Comparison of ENCODE assay signal across 34 cellular contexts in the genomic region with DNA sequence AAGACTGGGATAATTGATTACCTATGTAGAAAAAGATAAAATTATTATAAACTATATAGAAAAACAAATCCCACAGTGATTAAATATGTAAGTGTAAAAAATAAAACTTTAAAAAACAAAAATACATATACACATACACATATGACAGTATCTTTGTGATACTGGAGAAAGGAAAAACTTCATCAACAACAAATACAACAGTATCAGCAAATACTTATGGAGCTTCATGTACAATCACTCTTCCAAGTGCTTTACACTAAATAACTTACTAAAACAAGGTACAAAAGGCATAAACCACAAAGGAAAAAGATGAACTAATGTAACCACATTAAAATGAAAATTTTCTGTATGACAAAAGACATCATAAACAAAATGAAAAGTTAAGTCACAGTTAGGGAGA. TPM values are rescaled to one million over a fixed set of nuclear protein-coding genes. Genes with fewer than 3 reads are reported as not detected.
A peak's percentile ranks its signal among the peaks of the same experiment; 100 is the strongest.
DNase-seq lines count a peak whose midpoint lies in the region; ATAC-seq, FAIRE-seq and TF ChIP-seq lines count a peak whose summit lies in the region.
"Had no signal": no experiment of that assay in that cellular context is flagged by ENCODE, and none has a peak within 500 bp of the region (broad histone marks: within the 10 kb centered on the region; RNA-seq: fewer than 3 reads in every experiment).

No MANE protein-coding gene starts in this region.

- no peak overlapping the region for H3K27ac ChIP-seq in K562 (ENCODE audit: extremely low read depth, low read depth, low read length)
- H3K27ac ChIP-seq: 22Rv1; A549; BLaER1; BLaER1 treated with 17β-estradiol and CSF1 and Interleukin-3, amounts not matched to agents 10 nM and 100 nM; C4-2B had no signal

- H3K9me3 Mint-ChIP-seq in activated T-cell treated with anti-CD3 and anti-CD28 coated beads, Interleukin-2, amount 50 U/mL, for 4 hours = no peaks in the 10 kb centered on the region
- H3K9me3 Mint-ChIP-seq: CD4-positive, alpha-beta T cell; CD4-positive, CD25-positive, alpha-beta regulatory T cell; CD8-positive, alpha-beta memory T cell; CD8-positive, alpha-beta T cell had no signal

- CTCF ChIA-PET in K562 (lab: Yijun Ruan, JAX; ENCODE audit: low intra/inter-chr PET ratio) = no interaction called here

- H3K79me2 ChIP-seq in K562 (ENCODE audit: control insufficient read depth, insufficient read depth, low read length) = no peaks in the 10 kb centered on the region

- POLR2A ChIA-PET in K562 (lab: Yijun Ruan, JAX) = interaction anchor here (1.0 kb wide), 1 partner anchor 20 kb away, joined by 3 read pairs; no protein-coding TSS in a partner anchor

- no peak overlapping the region for H2AFZ ChIP-seq in K562 (ENCODE audit: low read depth, low read length)

- H3K9me1 ChIP-seq in K562 (ENCODE audit: control insufficient read depth, insufficient read depth, low read length) = no peaks in the 10 kb centered on the region

- H3K4me3 ChIP-seq in K562 = no peak overlapping the region
- H3K4me3 ChIP-seq: A549; BLaER1; BLaER1 treated with 17β-estradiol and CSF1 and Interleukin-3, amounts not matched to agents 10 nM and 100 nM had no signal

- peak; percentile 25 for FAIRE-seq in A204.1 (lab: Jason Lieb, UNC)
- peak; percentile 57 for FAIRE-seq in TTC549 (lab: Jason Lieb, UNC)
- FAIRE-seq in K562 (lab: Jason Lieb, UNC) = no peak
- FAIRE-seq: A549, D721Med had no signal

- peaks cover 0 to 5% of the 10 kb centered on the region in 2 experiments; a peak in 2 of 5 replicates for H3K4me1 ChIP-seq in K562 (replicated peaks in 1 of 2; ENCODE audit: control insufficient read depth in 2 of 2, insufficient read depth in 2 of 2, low read length in 2 of 2)
- H3K4me1 ChIP-seq: A549; BE2C; BLaER1; BLaER1 treated with 17β-estradiol and CSF1 and Interleukin-3, amounts not matched to agents 10 nM and 100 nM; Caco-2 had no signal

- TF ChIP-seq CTCF in K562 (IDR thresholded peaks at IDR 0.05 in 2 of 3, conservative IDR thresholded peaks at IDR 0.05 in 1 of 3; ENCODE audit: insufficient read depth in 2 of 3, low read depth in 1 of 3, low read length in 3 of 3) = no peak

- no peak overlapping the region for H3K4me3 Mint-ChIP-seq in activated T-cell treated with anti-CD3 and anti-CD28 coated beads, Interleukin-2, amount 50 U/mL, for 4 hours
- H3K4me3 Mint-ChIP-seq: B cell; CD14-positive monocyte; CD4-positive, alpha-beta memory T cell; CD4-positive, alpha-beta T cell; CD4-positive, CD25-positive, alpha-beta regulatory T cell; CD8-positive, alpha-beta memory T cell; CD8-positive, alpha-beta T cell had no signal

- H3K9ac ChIP-seq in K562 (ENCODE audit: insufficient read depth in 1 of 2, low read depth in 2 of 2, low read length in 2 of 2) = no peak overlapping the region
- H3K9ac ChIP-seq: BLaER1; BLaER1 treated with 17β-estradiol and CSF1 and Interleukin-3, amounts not matched to agents 10 nM and 100 nM had no signal

- peaks cover 11% of the 10 kb centered on the region for H3K36me3 Mint-ChIP-seq in activated T-cell treated with anti-CD3 and anti-CD28 coated beads, Interleukin-2, amount 50 U/mL, for 4 hours (ENCODE audit: insufficient read depth)

- no peak for TF ChIP-seq RAD21 in K562 (CRISPR knock-in tag; conservative IDR thresholded peaks at IDR 0.05 in 1 of 2, IDR thresholded peaks at IDR 0.05 in 1 of 2)

- no peak for DNase-seq in K562 (ENCODE audit: extremely low read depth in 1 of 4, low spot score in 3 of 4)
- DNase-seq in activated T-cell treated with anti-CD3 and anti-CD28 coated beads, Interleukin-2, amount 50 U/mL, for 4 hours = no peak
- no peak for DNase-seq in NCI-H748 (lab: John Stamatoyannopoulos, UW; ENCODE audit: unreplicated experiment)
- DNase-seq: 8988T; ACHN; AML-193; BE2C; C1 segment of cervical spinal cord; Caco-2; Calu3; CD4-positive, alpha-beta memory T cell; CD4-positive, alpha-beta T cell; CD4-positive, CD25-positive, alpha-beta regulatory T cell; CD8-positive, alpha-beta memory T cell; CD8-positive, alpha-beta T cell; COR-L47; DMS 273 treated with DMSO at 0.1 percent for 48 hours; DMS153; DMS53; DMS79; DMS79 treated with DMSO at 0.1 percent for 48 hours; DND-41; EL had no signal

- H3K9me3 ChIP-seq in K562 (replicated peaks; ENCODE audit: control insufficient read depth, insufficient read depth, low read depth, low read length) = no peaks in the 10 kb centered on the region
- H3K9me3 ChIP-seq: A549, BE2C, Caco-2 had no signal

- intact Hi-C loops in K562 (cut with micrococcal nuclease) = no loop called here

- peaks cover 12% of the 10 kb centered on the region; the same call in 2 of the 3 replicates for H3K36me3 ChIP-seq in K562 (ENCODE audit: control insufficient read depth, insufficient read depth, low read length)
- H3K36me3 ChIP-seq: BE2C had no signal

- BruUV-seq in K562 (replicated peaks; lab: Mats Ljungman, UMichigan) = no TSS peak

- no peaks in the 10 kb centered on the region for H4K20me1 ChIP-seq in K562 (replicated peaks; ENCODE audit: control insufficient read depth, insufficient read depth, low read length)
- H4K20me1 ChIP-seq: BLaER1; BLaER1 treated with 17β-estradiol and CSF1 and Interleukin-3, amounts not matched to agents 10 nM and 100 nM had no signal

- H3K27me3 ChIP-seq in K562 (ENCODE audit: control insufficient read depth in 2 of 2, insufficient read depth in 2 of 2, low read length in 2 of 2) = no peaks in the 10 kb centered on the region
- H3K27me3 ChIP-seq: BE2C; BLaER1; BLaER1 treated with 17β-estradiol and CSF1 and Interleukin-3, amounts not matched to agents 10 nM and 100 nM had no signal

- H3K4me2 ChIP-seq in K562 (ENCODE audit: insufficient read depth, low read length) = no peak overlapping the region
- H3K4me2 ChIP-seq: A549; BLaER1; BLaER1 treated with 17β-estradiol and CSF1 and Interleukin-3, amounts not matched to agents 10 nM and 100 nM had no signal

- H3K27me3 Mint-ChIP-seq in activated T-cell treated with anti-CD3 and anti-CD28 coated beads, Interleukin-2, amount 50 U/mL, for 4 hours (ENCODE audit: low read depth) = no peaks in the 10 kb centered on the region
- H3K27me3 Mint-ChIP-seq: B cell; CD4-positive, alpha-beta memory T cell; CD4-positive, alpha-beta T cell; CD4-positive, CD25-positive, alpha-beta regulatory T cell; CD8-positive, alpha-beta memory T cell had no signal

- no peak for TF ChIP-seq POLR2A in K562 (conservative IDR thresholded peaks at IDR 0.05)

- H3K4me1 Mint-ChIP-seq in activated T-cell treated with anti-CD3 and anti-CD28 coated beads, Interleukin-2, amount 50 U/mL, for 4 hours (ENCODE audit: low read depth) = no peaks in the 10 kb centered on the region
- H3K4me1 Mint-ChIP-seq: CD14-positive monocyte had no signal

- in situ Hi-C loops in K562 (cut with MboI) = no loop called here

- no peak for ATAC-seq in K562
- ATAC-seq in HG03045 (IDR thresholded peaks at IDR 0.05; ENCODE audit: unreplicated experiment) = no peak
- no peak for ATAC-seq in activated T-cell treated with anti-CD3 and anti-CD28 coated beads, Interleukin-2, amount 50 U/mL, for 4 hours
- ATAC-seq: A549; CD8-positive, alpha-beta T cell had no signal

- no peak for TF ChIP-seq EP300 in K562 (IDR thresholded peaks at IDR 0.05; ENCODE audit: low read length)

TF ChIP-seq in K562, 482 proteins besides CTCF, POLR2A, EP300 and RAD21 (continues in another document):
- no peak for TF ChIP-seq PHF8 (IDR thresholded peaks at IDR 0.05; ENCODE audit: borderline replicate concordance, low read length)
- peak; percentile 69 for TF ChIP-seq ZNF316 (IDR thresholded peaks at IDR 0.05)
- TF ChIP-seq FOS (IDR thresholded peaks at IDR 0.05; ENCODE audit: extremely low read depth, insufficient read length) = no peak

RNA-seq across cellular contexts. Expression of a gene that starts 24.1 kb away (rescaled TPM):
- 15.3 and 44.2 TPM in 2 replicates for total RNA-seq in K562 (2011; cell fraction: chromatin; rRNA removed; ENCODE audit: low replicate concordance)
- 13.7 and 17.2 TPM in 2 replicates for total RNA-seq in K562 (2011; cell fraction: nucleolus; rRNA removed)
- 22.6 and 36.8 TPM in 2 replicates for total RNA-seq in K562 (2011; cell fraction: nucleoplasm; rRNA removed)
- 13.1 and 15.7 TPM in 2 replicates for total RNA-seq in K562 (2014; rRNA removed)
- total RNA-seq in K562 (2014; rRNA removed; fragmentation: Illumina TruSeq; extraction: Trizol) = 26.0 and 29.3 TPM in 2 replicates
- total RNA-seq in K562 (2015; rRNA removed; fragmentation: Illumina TruSeq; extraction: Trizol) = 14.5 and 15.9 TPM in 2 replicates
- total RNA-seq in K562 (2021) = 38.3 and 39.2 TPM in 2 replicates
- polyA plus RNA-seq in K562 (2011; rRNA removed) = 13.0 and 18.6 TPM in 2 replicates
- 4.1 and 9.6 TPM in 2 replicates for polyA plus RNA-seq in K562 (2011; cell fraction: cytosol; rRNA removed)
- 5.4 and 6.7 TPM in 2 replicates for polyA plus RNA-seq in K562 (2011; cell fraction: nucleus; rRNA removed)
- 14.2 and 40.6 TPM in 2 replicates for polyA plus RNA-seq in K562 (2012)
- 19.0 and 19.7 TPM in 2 replicates for polyA plus RNA-seq in K562 (2014; fragmentation: Illumina TruSeq; extraction: Trizol)
- polyA plus RNA-seq in K562 (2014; fragmentation: Nextera tagmentation; extraction: Ambion mirVana) = 1 to 10 TPM; 6.6 to 8.6 TPM
- polyA plus RNA-seq in K562 (2014; rRNA removed) = 11.2 and 11.9 TPM in 2 replicates
- polyA minus RNA-seq in K562 (2011; rRNA and poly(A)+ RNA removed) = 39.6 and 40.2 TPM in 2 replicates
- 20.3 and 32.8 TPM in 2 replicates for polyA minus RNA-seq in K562 (2011; cell fraction: cytosol; rRNA and poly(A)+ RNA removed)
- polyA minus RNA-seq in K562 (2011; cell fraction: nucleus; rRNA and poly(A)+ RNA removed) = 8.5 and 9.8 TPM in 2 replicates
- 10 to 100 TPM; 40.7 to 44.5 (median 41.3) TPM for total RNA-seq in activated T-cell treated with anti-CD3 and anti-CD28 coated beads, Interleukin-2, amount 50 U/mL, for 4 hours

RNA-seq across cellular contexts. Expression of a gene that starts 26.1 kb away (rescaled TPM):
- 4.6 and 7.7 TPM in 2 replicates for total RNA-seq in K562 (2011; cell fraction: chromatin; rRNA removed; ENCODE audit: low replicate concordance)
- total RNA-seq in K562 (2011; cell fraction: nucleolus; rRNA removed) = 3.4 and 4.5 TPM in 2 replicates
- total RNA-seq in K562 (2011; cell fraction: nucleoplasm; rRNA removed) = 6.7 and 8.2 TPM in 2 replicates
- total RNA-seq in K562 (2014; rRNA removed) = 31.8 and 47.0 TPM in 2 replicates
- total RNA-seq in K562 (2014; rRNA removed; fragmentation: Illumina TruSeq; extraction: Trizol) = 54.7 and 62.0 TPM in 2 replicates
- total RNA-seq in K562 (2015; rRNA removed; fragmentation: Illumina TruSeq; extraction: Trizol) = 52.7 and 53.7 TPM in 2 replicates
- 41.2 and 46.1 TPM in 2 replicates for total RNA-seq in K562 (2021)
- 24.8 and 60.3 TPM in 2 replicates for polyA plus RNA-seq in K562 (2011; rRNA removed)
- 14.8 and 21.4 TPM in 2 replicates for polyA plus RNA-seq in K562 (2011; cell fraction: cytosol; rRNA removed)
- 7.1 and 8.8 TPM in 2 replicates for polyA plus RNA-seq in K562 (2011; cell fraction: nucleus; rRNA removed)
- polyA plus RNA-seq in K562 (2012) = 55.7 and 58.1 TPM in 2 replicates
- 32.5 and 33.3 TPM in 2 replicates for polyA plus RNA-seq in K562 (2014; fragmentation: Illumina TruSeq; extraction: Trizol)
- 10 to 100 TPM; 33.9 to 59.4 TPM for polyA plus RNA-seq in K562 (2014; fragmentation: Nextera tagmentation; extraction: Ambion mirVana)
- polyA plus RNA-seq in K562 (2014; rRNA removed) = 60.4 and 61.8 TPM in 2 replicates
- polyA minus RNA-seq in K562 (2011; rRNA and poly(A)+ RNA removed) = 22.7 and 35.6 TPM in 2 replicates
- polyA minus RNA-seq in K562 (2011; cell fraction: cytosol; rRNA and poly(A)+ RNA removed) = 5.7 and 10.4 TPM in 2 replicates
- polyA minus RNA-seq in K562 (2011; cell fraction: nucleus; rRNA and poly(A)+ RNA removed) = 3.4 and 4.4 TPM in 2 replicates
- 10 to 100 TPM; 23.8 to 26.4 (median 25.4) TPM for total RNA-seq in activated T-cell treated with anti-CD3 and anti-CD28 coated beads, Interleukin-2, amount 50 U/mL, for 4 hours
